22 cellular contexts compared by ENCODE assay signal in the genomic region with DNA sequence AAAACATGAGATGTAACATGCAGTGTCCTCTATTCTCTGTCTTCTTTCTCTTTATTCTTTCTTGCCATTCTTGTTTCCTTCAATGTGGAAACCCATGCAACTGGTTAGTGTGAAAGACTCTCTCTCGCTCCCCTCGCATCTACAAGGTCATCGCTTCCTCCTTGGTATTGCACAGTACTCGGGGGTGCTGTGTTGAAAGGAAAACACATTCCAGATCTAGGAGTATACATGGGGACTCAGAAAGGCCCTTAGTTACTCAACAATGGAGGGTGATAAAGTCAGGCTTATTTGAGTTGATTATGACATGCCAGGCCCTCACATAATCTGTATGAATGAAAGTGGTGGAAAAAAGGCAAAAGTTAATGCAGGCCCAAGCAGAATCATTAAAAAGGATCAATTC.
"Had no signal": no experiment of that assay in that cellular context is flagged by ENCODE, and none has a peak within 500 bp of the region (broad histone marks: within the 10 kb centered on the region; RNA-seq: fewer than 3 reads in every experiment).

No MANE protein-coding gene starts in this region.

- DNase-seq: activated B cell treated with CpG ODN at 0.5 μM for 24 hours; activated CD8-positive, alpha-beta memory T cell treated with anti-CD3 and anti-CD28 coated beads, Interleukin-2, amount 10 ng/mL, durations not matched to agents 7 days and 5 days; activated CD8-positive, alpha-beta T cell treated with anti-CD3 and anti-CD28 coated beads, Interleukin-2, amount 10 ng/mL, durations not matched to agents 7 days and 5 days; activated naive CD8-positive, alpha-beta T cell treated with anti-CD3 and anti-CD28 coated beads, Interleukin-2, amount 50 U/mL, for 24 hours; activated T-cell treated with anti-CD3 and anti-CD28 coated beads, Interleukin-2, amount 50 U/mL, for 48 hours; cortex of kidney; effector memory CD8-positive, alpha-beta T cell; erythroblast; heart left ventricle; hypothalamus; immature natural killer cell; left lung; naive B cell; nucleus accumbens; pancreas; psoas muscle; stimulated activated naive CD4-positive, alpha-beta T cell treated with Interleukin-2 at 50 U/mL for 16 hours; T-helper 17 cell had no signal

- H3K4me3 ChIP-seq: heart left ventricle, left lung, pancreas, psoas muscle, tibial nerve had no signal

- H3K27ac ChIP-seq: left lung, pancreas, psoas muscle had no signal

- H3K4me1 Mint-ChIP-seq: activated B cell treated with CpG ODN at 0.5 μM for 24 hours; activated CD8-positive, alpha-beta memory T cell treated with anti-CD3 and anti-CD28 coated beads, Interleukin-2, amount 10 ng/mL, durations not matched to agents 7 days and 5 days; activated naive CD4-positive, alpha-beta T cell treated with anti-CD3 and anti-CD28 coated beads, Interleukin-2, amount 50 U/mL, for 24 hours; activated naive CD8-positive, alpha-beta T cell treated with anti-CD3 and anti-CD28 coated beads, Interleukin-2, amount 50 U/mL, for 24 hours; immature natural killer cell; naive B cell had no signal

- H3K27me3 ChIP-seq: heart left ventricle, left lung, pancreas, tibial nerve had no signal

- H3K36me3 Mint-ChIP-seq: activated CD8-positive, alpha-beta memory T cell treated with anti-CD3 and anti-CD28 coated beads, Interleukin-2, amount 10 ng/mL, durations not matched to agents 7 days and 5 days; activated naive CD4-positive, alpha-beta T cell treated with anti-CD3 and anti-CD28 coated beads, Interleukin-2, amount 50 U/mL, for 24 hours; immature natural killer cell; naive B cell had no signal

- H3K9me3 Mint-ChIP-seq: activated B cell treated with CpG ODN at 0.5 μM for 24 hours; activated naive CD4-positive, alpha-beta T cell treated with anti-CD3 and anti-CD28 coated beads, Interleukin-2, amount 50 U/mL, for 24 hours; activated naive CD8-positive, alpha-beta T cell treated with anti-CD3 and anti-CD28 coated beads, Interleukin-2, amount 50 U/mL, for 24 hours; activated T-helper 2 cell treated with anti-CD3 and anti-CD28 coated beads, Interferon-gamma antibody, Interleukin-2, Interleukin-4, amounts not matched to agents 10 μg/mL and 5 μg/mL and 100 μg/mL, durations not matched to agents 14 hours and 24 hours and 36 hours; effector memory CD8-positive, alpha-beta T cell; immature natural killer cell; neural crest cell had no signal

- H3K9me3 ChIP-seq: heart left ventricle, left lung, pancreas, psoas muscle, tibial nerve had no signal

- H3K27ac Mint-ChIP-seq: activated B cell treated with CpG ODN at 0.5 μM for 24 hours; activated CD8-positive, alpha-beta memory T cell treated with anti-CD3 and anti-CD28 coated beads, Interleukin-2, amount 10 ng/mL, durations not matched to agents 7 days and 5 days; activated CD8-positive, alpha-beta T cell treated with anti-CD3 and anti-CD28 coated beads, Interleukin-2, amount 10 ng/mL, durations not matched to agents 7 days and 5 days; activated naive CD4-positive, alpha-beta T cell treated with anti-CD3 and anti-CD28 coated beads, Interleukin-2, amount 50 U/mL, for 24 hours; activated naive CD8-positive, alpha-beta T cell treated with anti-CD3 and anti-CD28 coated beads, Interleukin-2, amount 50 U/mL, for 24 hours; activated T-helper 2 cell treated with anti-CD3 and anti-CD28 coated beads, Interferon-gamma antibody, Interleukin-2, Interleukin-4, amounts not matched to agents 10 μg/mL and 5 μg/mL and 100 μg/mL, durations not matched to agents 14 hours and 24 hours and 36 hours; effector memory CD8-positive, alpha-beta T cell; immature natural killer cell; naive B cell; T-helper 17 cell had no signal

- H3K4me1 ChIP-seq: pancreas had no signal

- H3K36me3 ChIP-seq: left lung, pancreas, tibial nerve had no signal

- H3K4me3 Mint-ChIP-seq: activated B cell treated with CpG ODN at 0.5 μM for 24 hours; activated CD8-positive, alpha-beta memory T cell treated with anti-CD3 and anti-CD28 coated beads, Interleukin-2, amount 10 ng/mL, durations not matched to agents 7 days and 5 days; activated CD8-positive, alpha-beta T cell treated with anti-CD3 and anti-CD28 coated beads, Interleukin-2, amount 10 ng/mL, durations not matched to agents 7 days and 5 days; activated naive CD4-positive, alpha-beta T cell treated with anti-CD3 and anti-CD28 coated beads, Interleukin-2, amount 50 U/mL, for 24 hours; activated naive CD8-positive, alpha-beta T cell treated with anti-CD3 and anti-CD28 coated beads, Interleukin-2, amount 50 U/mL, for 24 hours; effector memory CD8-positive, alpha-beta T cell; immature natural killer cell; neural crest cell; T-helper 17 cell had no signal

- H3K27me3 Mint-ChIP-seq: activated B cell treated with CpG ODN at 0.5 μM for 24 hours had no signal
